ENCODE assay signal across 9 cellular contexts in the genomic region with DNA sequence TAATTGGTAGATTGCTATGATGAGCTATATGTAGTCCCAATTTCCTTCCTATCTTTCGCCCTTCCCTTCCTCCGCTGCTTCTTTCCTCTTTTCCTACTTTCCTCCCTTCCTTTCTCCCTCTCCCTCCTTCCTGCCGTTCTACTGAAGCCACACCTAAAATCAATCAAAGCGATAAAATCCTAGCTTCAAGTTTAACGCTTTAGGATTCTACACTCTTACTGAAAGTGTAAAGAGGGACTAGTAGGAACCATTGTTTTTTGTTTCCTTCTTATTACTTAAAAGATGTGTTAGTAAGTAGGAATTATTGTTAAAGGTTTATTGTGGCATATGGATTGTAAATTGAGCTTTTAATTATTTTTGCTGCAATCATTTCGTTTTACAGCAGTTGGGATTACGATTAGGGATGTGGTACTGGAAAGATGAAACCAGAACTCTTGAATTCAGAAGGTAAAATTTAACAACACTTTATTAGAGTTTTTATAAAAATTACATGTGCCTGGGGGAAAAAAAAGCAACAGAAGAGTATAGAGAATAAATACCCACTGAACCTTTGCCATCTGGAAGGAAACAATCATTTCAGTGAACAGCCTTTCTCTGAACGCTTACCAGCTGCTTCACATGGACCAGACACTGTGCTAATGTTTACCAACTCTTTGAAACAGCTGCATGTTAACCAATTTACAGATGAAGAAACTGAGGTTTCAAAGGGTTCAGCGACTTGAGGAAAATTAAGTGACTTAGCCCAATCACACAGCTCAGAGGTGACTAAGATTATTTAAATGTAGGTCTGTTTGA. TPM values are rescaled to one million over a fixed set of nuclear protein-coding genes. Genes with fewer than 3 reads are reported as not detected.
DNase-seq lines count a peak whose midpoint lies in the region; ATAC-seq and TF ChIP-seq lines count a peak whose summit lies in the region.
"Had no signal": no experiment of that assay in that cellular context is flagged by ENCODE, and none has a peak within 500 bp of the region (broad histone marks: within the 10 kb centered on the region; RNA-seq: fewer than 3 reads in every experiment).

No MANE protein-coding gene starts in this region.

- no peaks in the 10 kb centered on the region for H3K9me3 Mint-ChIP-seq in progenitor cell of endocrine pancreas (ENCODE audit: low read depth)

- TF ChIP-seq POLR2A in heart left ventricle (IDR thresholded peaks at IDR 0.05): no peak

- ATAC-seq in HG03457 (IDR thresholded peaks at IDR 0.05; ENCODE audit: unreplicated experiment): no peak
- ATAC-seq in heart left ventricle: no peak

- WGBS in heart left ventricle, 4 donors: 68 to 69% (median 68%) methylated on average over 9 of the region's 9 CpGs

- peaks cover 7% of the 10 kb centered on the region for H3K4me1 Mint-ChIP-seq in progenitor cell of endocrine pancreas (ENCODE audit: low read depth)

- no peaks in the 10 kb centered on the region for H3K36me3 ChIP-seq in heart left ventricle

- intact Hi-C loops in heart left ventricle (cut with DNase I): no loop called here

- peaks cover 0 to 17% (median 0%) of the 10 kb centered on the region in 9 donors for H3K27me3 ChIP-seq in heart left ventricle

- H3K27me3 Mint-ChIP-seq in progenitor cell of endocrine pancreas: peaks cover 28% of the 10 kb centered on the region

- peak overlapping the region; percentile 53 for H3K4me3 Mint-ChIP-seq in progenitor cell of endocrine pancreas (ENCODE audit: low read depth)

- peaks cover 0 to 16% (median 10%) of the 10 kb centered on the region in 12 donors for H3K4me1 ChIP-seq in heart left ventricle

- peak overlapping the region in 5 of 12 donors; percentile 37 to 57 (median 53) for H3K4me3 ChIP-seq in heart left ventricle

- no peak overlapping the region for H3K27ac Mint-ChIP-seq in progenitor cell of endocrine pancreas

- TF ChIP-seq CTCF in progenitor cell of endocrine pancreas (IDR thresholded peaks at IDR 0.05; ENCODE audit: unreplicated experiment): no peak
- TF ChIP-seq CTCF in heart left ventricle (IDR thresholded peaks at IDR 0.05): no peak

- no peak overlapping the region for H3K27ac ChIP-seq in heart left ventricle

- no peaks in the 10 kb centered on the region for H3K36me3 Mint-ChIP-seq in progenitor cell of endocrine pancreas (ENCODE audit: insufficient read depth)

- H3K9me3 ChIP-seq in heart left ventricle: no peaks in the 10 kb centered on the region

- DNase-seq in NCI-H1417 (lab: John Stamatoyannopoulos, UW): peak in 2 of 3 experiments; percentile 34 to 76
- no peak for DNase-seq in NCI-H1417 treated with DMSO at 0.1 percent for 48 hours (lab: John Stamatoyannopoulos, UW)
- DNase-seq in NCI-H748 (lab: John Stamatoyannopoulos, UW; ENCODE audit: unreplicated experiment): peak; percentile 62
- DNase-seq in globus pallidus (ENCODE audit: low spot score): peak; percentile 46
- no peak for DNase-seq in progenitor cell of endocrine pancreas (ENCODE audit: low spot score, unreplicated experiment)
- DNase-seq in stimulated activated CD4-positive, alpha-beta T cell treated with anti-CD3 and anti-CD28 coated beads, Interleukin-2, amount 100 ng/mL, for 24 hours: no peak
- DNase-seq in heart left ventricle: no peak
- DNase-seq: NCI-H446 treated with DMSO at 0.1 percent for 48 hours had no signal

RNA-seq across cellular contexts. Expression of a gene that starts 1.0 kb away (rescaled TPM):
- total RNA-seq in progenitor cell of endocrine pancreas (0.53 and 0.79 TPM in 2 replicates), heart left ventricle (1 to 10 TPM in 1 of 9 donors, under 1 TPM in 3, not detected in 5; 0.39 to 1.0 (median 0.62) TPM)
- polyA plus RNA-seq in heart left ventricle: under 1 TPM; 0.11 to 0.30 TPM

RNA-seq across cellular contexts. Expression of a gene that starts 10.2 kb away (rescaled TPM):
- 2.7 and 2.9 TPM in 2 replicates for total RNA-seq in progenitor cell of endocrine pancreas
- 10 to 100 TPM in 8 of 9 donors, 1 to 10 TPM in 1; 9.6 to 96.0 (median 22.9) TPM for total RNA-seq in heart left ventricle
- 10 to 100 TPM in 1 of 2 donors, 1 to 10 TPM in 1; 3.2 to 25.0 TPM for polyA plus RNA-seq in heart left ventricle

RNA-seq across cellular contexts. Expression of a gene that starts 46.2 kb away (rescaled TPM):
- total RNA-seq in progenitor cell of endocrine pancreas (43.6 and 44.5 TPM in 2 replicates), heart left ventricle (10 to 100 TPM; 16.2 to 29.5 (median 21.2) TPM)
- polyA plus RNA-seq in heart left ventricle: 10 to 100 TPM in 1 of 2 donors, 1 to 10 TPM in 1; 9.0 to 11.5 TPM

RNA-seq across cellular contexts. Expression of a gene that starts 47.1 kb away (rescaled TPM):
- total RNA-seq in progenitor cell of endocrine pancreas (11.7 and 11.8 TPM in 2 replicates), heart left ventricle (10 to 100 TPM; 12.5 to 28.0 (median 19.0) TPM)
- polyA plus RNA-seq in heart left ventricle: 10 to 100 TPM in 1 of 2 donors, 1 to 10 TPM in 1; 4.0 to 10.0 TPM

Comparison
In these comparisons a context has a peak if more than half of its experiments do, and no peak if none do; other contexts are left out.
1. DNase-seq: peak in NCI-H1417 (2 of 3), NCI-H748 (single experiment) and globus pallidus (single experiment); none in NCI-H1417 treated with DMSO at 0.1 percent for 48 hours (single experiment), progenitor cell of endocrine pancreas (single experiment), stimulated activated CD4-positive, alpha-beta T cell treated with anti-CD3 and anti-CD28 coated beads, Interleukin-2, amount 100 ng/mL, for 24 hours (0 of 2) and heart left ventricle (0 of 5).